Comparison of ENCODE assay signal across 29 cellular contexts in the genomic region with DNA sequence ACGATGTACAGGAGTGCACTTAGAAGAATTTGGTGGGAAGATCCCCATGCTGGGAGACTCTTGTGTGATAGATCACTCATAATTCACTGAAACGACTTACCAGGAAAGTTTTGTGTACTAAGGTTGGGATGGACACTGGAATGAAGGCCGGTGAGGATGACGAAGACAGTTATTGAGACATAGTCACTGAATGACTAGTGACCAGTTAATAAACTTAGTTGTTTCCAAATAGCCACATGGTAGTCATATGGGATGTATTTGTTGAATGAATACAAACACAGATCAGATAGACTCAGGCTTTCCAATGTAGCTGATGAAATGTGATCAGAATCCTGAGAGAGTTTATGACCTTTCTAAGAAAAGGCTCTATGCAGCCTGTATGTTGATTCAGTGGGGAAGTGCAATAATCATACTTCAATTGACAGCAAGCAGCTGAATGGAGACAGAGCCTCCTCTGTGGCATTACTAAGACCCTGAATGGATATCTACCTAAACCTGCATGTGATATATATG. TPM values are rescaled to one million over a fixed set of nuclear protein-coding genes. Genes with fewer than 3 reads are reported as not detected.
"Had no signal": no experiment of that assay in that cellular context is flagged by ENCODE, and none has a peak within 500 bp of the region (broad histone marks: within the 10 kb centered on the region; RNA-seq: fewer than 3 reads in every experiment).

No MANE protein-coding gene starts in this region.

- DNase-seq: dermis blood vessel endothelial cell; effector memory CD4-positive, alpha-beta T cell; esophagus squamous epithelium; foreskin keratinocyte; heart left ventricle; kidney; left cardiac atrium; left ventricle myocardium inferior; lower lobe of right lung; natural killer cell; pancreas; stimulated activated CD4-positive, alpha-beta T cell treated with anti-CD3 and anti-CD28 coated beads, Interleukin-12 subunit alpha, Interleukin-12 subunit beta, amount 100 ng/mL, for 4 hours; stimulated activated CD4-positive, alpha-beta T cell treated with anti-CD3 and anti-CD28 coated beads, Interleukin-1b, Interleukin-23, amount 100 ng/mL, for 48 hours; stimulated activated CD4-positive, alpha-beta T cell treated with anti-CD3 and anti-CD28 coated beads, Interleukin-4, amount 100 ng/mL, for 1 hour; stimulated activated CD8-positive, alpha-beta memory T cell treated with anti-CD3 and anti-CD28 coated beads, Interleukin-4, amount 100 ng/mL, for 48 hours; stimulated activated naive CD4-positive, alpha-beta T cell treated with Interleukin-2 at 50 U/mL for 16 hours; stomach; testis; tibial artery had no signal

- H3K27me3 ChIP-seq: esophagus squamous epithelium, foreskin keratinocyte, gastroesophageal sphincter, heart left ventricle, hepatocyte, neutrophil, pancreas, stomach, testis, tibial artery had no signal

- H3K27ac ChIP-seq: coronary artery, esophagus squamous epithelium, foreskin keratinocyte, gastroesophageal sphincter, heart left ventricle, hepatocyte, left ventricle myocardium inferior, lower lobe of right lung, neutrophil, pancreas, stomach, testis, tibial artery had no signal

- ATAC-seq: foreskin keratinocyte, gastroesophageal sphincter, heart left ventricle, left cardiac atrium, lower lobe of right lung, natural killer cell, pancreas, sciatic nerve had no signal

- H3K9me3 ChIP-seq: esophagus squamous epithelium, gastroesophageal sphincter, lower lobe of right lung, neutrophil, pancreas, stomach, testis, tibial artery had no signal

- H3K27ac Mint-ChIP-seq: natural killer cell, type B pancreatic cell had no signal

- H2AFZ ChIP-seq: hepatocyte had no signal

- H3K79me2 ChIP-seq: hepatocyte had no signal

- H3K27me3 Mint-ChIP-seq: type B pancreatic cell had no signal

- H3K9me3 Mint-ChIP-seq: natural killer cell, neural crest cell, type B pancreatic cell had no signal

- H3K4me1 ChIP-seq: esophagus squamous epithelium, foreskin keratinocyte, gastroesophageal sphincter, heart left ventricle, left ventricle myocardium inferior, lower lobe of right lung, pancreas, testis had no signal

- H3K4me3 Mint-ChIP-seq: natural killer cell, neural crest cell, type B pancreatic cell had no signal

- H3K36me3 ChIP-seq: neutrophil had no signal

- FAIRE-seq: endothelial cell of umbilical vein, kidney, pancreas had no signal

- H3K4me3 ChIP-seq: coronary artery, esophagus squamous epithelium, gastroesophageal sphincter, heart left ventricle, hepatocyte, left ventricle myocardium inferior, lower lobe of right lung, pancreas, smooth muscle cell, stomach, testis, tibial artery had no signal

- H3K4me2 ChIP-seq: hepatocyte, smooth muscle cell had no signal

RNA-seq across cellular contexts. Expression of a gene that starts 20.4 kb away (rescaled TPM):
- total RNA-seq: epithelial cell of proximal tubule, foreskin keratinocyte had no signal
- polyA plus RNA-seq: foreskin keratinocyte, smooth muscle cell had no signal
